Comparison of ENCODE assay signal across 25 cellular contexts in genomic region chr6:139003751-139004150, GRCh38.
"Had no signal": no experiment of that assay in that cellular context is flagged by ENCODE, and none has a peak within 500 bp of the region (broad histone marks: within the 10 kb centered on the region; RNA-seq: fewer than 3 reads in every experiment).

No MANE protein-coding gene starts in this region.

- H3K4me3 ChIP-seq: heart left ventricle, right lobe of liver, upper lobe of left lung, vagina had no signal

- H3K27me3 ChIP-seq: heart left ventricle, neutrophil, right lobe of liver, upper lobe of left lung, vagina had no signal

- ATAC-seq: activated T-helper 17 cell treated with anti-CD3 and anti-CD28 coated beads, Interleukin-2, amount 50 U/mL, for 72 hours; heart left ventricle; left colon; WTC11 had no signal

- H3K27ac ChIP-seq: heart left ventricle, neutrophil, right lobe of liver, upper lobe of left lung, vagina had no signal

- DNase-seq: activated CD4-positive, alpha-beta memory T cell treated with anti-CD3 and anti-CD28 coated beads, Interleukin-2, amount 10 ng/mL, durations not matched to agents 7 days and 5 days; activated CD4-positive, alpha-beta T cell treated with anti-CD3 and anti-CD28 coated beads for 1 hour; activated CD4-positive, alpha-beta T cell treated with anti-CD3 and anti-CD28 coated beads, Interleukin-2, amount 10 ng/mL, durations not matched to agents 7 days and 5 days; activated CD8-positive, alpha-beta memory T cell treated with anti-CD3 and anti-CD28 coated beads, Interleukin-2, amount 50 U/mL, for 48 hours; activated gamma-delta T cell treated with Interleukin-2 at 50 U/mL for 16 hours; activated naive CD4-positive, alpha-beta T cell treated with anti-CD3 and anti-CD28 coated beads, Interleukin-2, amount 50 U/mL, for 16 hours; activated T-cell treated with anti-CD3 and anti-CD28 coated beads, Interleukin-2, amount 50 U/mL, for 24 hours; amniotic stem cell; caudate nucleus; cortex of kidney; heart left ventricle; hypothalamus; immature natural killer cell; kidney; left colon; mammary epithelial cell; naive B cell; nephron progenitor cell; right lobe of liver; stimulated activated CD4-positive, alpha-beta T cell treated with anti-CD3 and anti-CD28 coated beads, Interleukin-4, amount 100 ng/mL, for 1 hour; upper lobe of left lung had no signal

- H3K4me1 ChIP-seq: upper lobe of left lung, vagina had no signal

- H3K9me3 ChIP-seq: heart left ventricle, neutrophil, right lobe of liver, upper lobe of left lung, vagina had no signal

- H3K36me3 ChIP-seq: heart left ventricle, neutrophil, right lobe of liver, upper lobe of left lung, vagina had no signal
